Comparison of ENCODE assay signal across 15 cellular contexts in the genomic region with DNA sequence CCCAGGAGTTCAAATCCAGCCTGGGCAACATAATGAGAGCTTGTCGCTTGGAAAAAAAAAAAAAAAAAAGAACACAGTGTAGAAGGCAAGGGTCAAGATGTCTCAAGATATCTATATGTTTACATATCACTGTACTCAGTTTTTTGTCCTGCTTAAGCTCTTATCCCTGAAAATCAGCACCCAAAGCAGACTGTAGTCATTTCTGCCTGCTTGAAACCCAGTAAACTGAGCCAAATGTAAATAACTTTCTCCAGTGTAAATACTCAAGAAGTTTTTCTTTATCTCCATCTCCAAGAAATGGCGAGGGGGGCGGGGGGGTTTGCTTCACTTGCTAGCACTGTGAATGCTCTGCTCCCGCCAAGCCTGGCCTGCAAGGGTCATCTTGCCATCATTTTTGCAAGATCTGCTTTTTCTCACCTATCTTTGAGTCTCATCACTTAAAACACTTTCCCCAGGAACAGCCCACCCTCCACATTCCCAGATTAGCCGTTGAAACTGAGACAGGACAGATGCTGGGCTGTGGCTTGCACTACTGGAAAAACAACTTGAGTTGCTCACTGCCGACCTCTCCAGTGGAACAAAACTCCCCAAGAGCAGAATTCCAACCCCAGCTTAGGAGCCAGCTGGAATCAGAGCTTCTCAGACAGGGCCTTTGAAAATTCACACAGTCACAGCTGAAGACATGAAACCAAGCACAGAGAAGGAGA. TPM values are rescaled to one million over a fixed set of nuclear protein-coding genes. Genes with fewer than 3 reads are reported as not detected.
A peak's percentile ranks its signal among the peaks of the same experiment; 100 is the strongest.
DNase-seq lines count a peak whose midpoint lies in the region; ATAC-seq and TF ChIP-seq lines count a peak whose summit lies in the region.
"Had no signal": no experiment of that assay in that cellular context is flagged by ENCODE, and none has a peak within 500 bp of the region (broad histone marks: within the 10 kb centered on the region; RNA-seq: fewer than 3 reads in every experiment).

No MANE protein-coding gene starts in this region.

- H3K4me2 ChIP-seq in GM23338 = no peak overlapping the region
- H3K4me2 ChIP-seq: KMS-11 had no signal

- no peaks in the 10 kb centered on the region for H3K36me3 ChIP-seq in GM23338 (ENCODE audit: insufficient read depth)
- H3K36me3 ChIP-seq in ectodermal cell (ENCODE audit: control insufficient read depth, insufficient read depth, low read length) = no peaks in the 10 kb centered on the region
- H3K36me3 ChIP-seq in lower lobe of right lung = no peaks in the 10 kb centered on the region
- H3K36me3 ChIP-seq in sigmoid colon = no peaks in the 10 kb centered on the region
- no peaks in the 10 kb centered on the region for H3K36me3 ChIP-seq in tibial artery

- TF ChIP-seq CTCF in GM23338 (conservative IDR thresholded peaks at IDR 0.05; ENCODE audit: low read depth in 2 of 2) = no peak
- TF ChIP-seq CTCF in lower lobe of right lung (IDR thresholded peaks at IDR 0.05) = no peak
- no peak for TF ChIP-seq CTCF in sigmoid colon (IDR thresholded peaks at IDR 0.05)
- TF ChIP-seq CTCF in tibial artery (IDR thresholded peaks at IDR 0.05) = no peak

- H3K36me3 Mint-ChIP-seq in GM23338 (ENCODE audit: low read depth) = no peaks in the 10 kb centered on the region

- H3K4me1 ChIP-seq in GM23338 (ENCODE audit: insufficient read depth) = 0 out of 2 replicates have a peak, but pooled peaks cover 3% of the 10 kb centered on the region
- peaks cover 45% of the 10 kb centered on the region for H3K4me1 ChIP-seq in ectodermal cell (ENCODE audit: control insufficient read depth, insufficient read depth, low read length)
- peaks cover 9% of the 10 kb centered on the region for H3K4me1 ChIP-seq in lower lobe of right lung
- H3K4me1 ChIP-seq in sigmoid colon = peaks cover 0 to 47% (median 24%) of the 10 kb centered on the region in 4 donors
- peaks cover 0 to 25% (median 7%) of the 10 kb centered on the region in 4 donors for H3K4me1 ChIP-seq in tibial artery

- peak overlapping the region; percentile 36; the same call in 1 of the 2 replicates for H3K27ac Mint-ChIP-seq in GM23338
- H3K27ac Mint-ChIP-seq: HFFc6 had no signal

- H3K4me3 ChIP-seq in GM23338 = no peak overlapping the region
- no peak overlapping the region for H3K4me3 ChIP-seq in ectodermal cell (ENCODE audit: insufficient read depth, low read depth, low read length)
- H3K4me3 ChIP-seq in lower lobe of right lung = no peak overlapping the region
- no peak overlapping the region for H3K4me3 ChIP-seq in sigmoid colon
- no peak overlapping the region for H3K4me3 ChIP-seq in tibial artery

- TF ChIP-seq POLR2A in sigmoid colon (IDR thresholded peaks at IDR 0.05) = no peak

- H3K27me3 Mint-ChIP-seq in GM23338 (ENCODE audit: insufficient read depth, low read depth, poor library complexity) = peaks cover 6% of the 10 kb centered on the region

- peaks cover 19% of the 10 kb centered on the region for H3K4me1 Mint-ChIP-seq in GM23338

- TF ChIP-seq EP300 in sigmoid colon (IDR thresholded peaks at IDR 0.05) = no peak

- peaks cover 7% of the 10 kb centered on the region; the same call in 1 of the 2 replicates for H3K9me2 ChIP-seq in GM23338 (ENCODE audit: insufficient read depth)

- H3K27ac ChIP-seq in GM23338 (ENCODE audit: low read depth) = no peak overlapping the region
- H3K27ac ChIP-seq in ectodermal cell (ENCODE audit: insufficient read depth, low read depth, low read length, poor library complexity, severe bottlenecking) = peak overlapping the region; percentile 88
- no peak overlapping the region for H3K27ac ChIP-seq in lower lobe of right lung
- H3K27ac ChIP-seq in sigmoid colon = peak overlapping the region; percentile 25 to 71 (median 68)
- no peak overlapping the region for H3K27ac ChIP-seq in tibial artery
- H3K27ac ChIP-seq: KMS-11 had no signal

- H3K4me3 Mint-ChIP-seq in GM23338 = no peak overlapping the region
- H3K4me3 Mint-ChIP-seq: HFFc6 had no signal

- 80 to 84% methylated on average over 6 of the region's 6 CpGs for WGBS in ectodermal cell, 2 experiments
- WGBS in sigmoid colon, 2 donors = 77 to 86% methylated on average over 6 of the region's 6 CpGs

- H3K9me3 ChIP-seq in ectodermal cell (ENCODE audit: control insufficient read depth, low read length) (no peaks in the 10 kb centered on the region), lower lobe of right lung (no peaks in the 10 kb centered on the region), sigmoid colon (no peaks in the 10 kb centered on the region), tibial artery (no peaks in the 10 kb centered on the region)

- no peaks in the 10 kb centered on the region for H3F3A ChIP-seq in GM23338 (replicated peaks; ENCODE audit: low read depth)

- intact Hi-C loops in lower lobe of right lung (cut with DNase I) = no loop called here
- intact Hi-C loops in sigmoid colon (cut with DNase I) = loop anchor here (5.0 kb wide), 1 partner anchor 53 kb away; a partner anchor contains a TSS
- intact Hi-C loops in tibial artery (cut with DNase I; ENCODE audit: low total_unique reads) = no loop called here

- DNase-seq in GM23338 (ENCODE audit: low spot score) (no peak), lower lobe of right lung (no peak), sigmoid colon (peak; percentile 80), midbrain (lab: John Stamatoyannopoulos, UW) (no peak), tibial artery (no peak)
- DNase-seq: activated CD8-positive, alpha-beta memory T cell treated with anti-CD3 and anti-CD28 coated beads for 24 hours; COR-L47; GF-D8; HFFc6; NCI-H1105 had no signal

- H2AFZ ChIP-seq in GM23338 = no peak overlapping the region

- no peak for ATAC-seq in GM23338
- peak; percentile 33 to 57 for ATAC-seq in lower lobe of right lung
- no peak for ATAC-seq in GM19351 (IDR thresholded peaks at IDR 0.05; ENCODE audit: unreplicated experiment)
- ATAC-seq in HG02981 (IDR thresholded peaks at IDR 0.05; ENCODE audit: unreplicated experiment) = no peak
- ATAC-seq: SK-N-SH treated with all-trans-retinoic acid at 6 μM for 48 hours had no signal

- H3K9me3 Mint-ChIP-seq in GM23338 = no peaks in the 10 kb centered on the region
- H3K9me3 Mint-ChIP-seq: HFFc6 had no signal

- H3K27me3 ChIP-seq in GM23338 (ENCODE audit: insufficient read depth) (no peaks in the 10 kb centered on the region), ectodermal cell (ENCODE audit: control insufficient read depth, insufficient read depth, low read length, poor library complexity, severe bottlenecking) (no peaks in the 10 kb centered on the region), lower lobe of right lung (ENCODE audit: low read depth) (no peaks in the 10 kb centered on the region), sigmoid colon (no peaks in the 10 kb centered on the region), tibial artery (no peaks in the 10 kb centered on the region)

- no peaks in the 10 kb centered on the region for H3K79me2 ChIP-seq in GM23338 (replicated peaks; ENCODE audit: insufficient read depth)

- H4K20me1 ChIP-seq in GM23338 (replicated peaks; ENCODE audit: insufficient read depth) = no peaks in the 10 kb centered on the region

TF ChIP-seq in GM23338, 12 proteins besides CTCF, POLR2A, EP300 and RAD21:
- TF ChIP-seq JUNB (IDR thresholded peaks at IDR 0.05; ENCODE audit: unreplicated experiment) (no peak), ZNF331 (CRISPR knock-in tag; IDR thresholded peaks at IDR 0.05; ENCODE audit: low read depth) (no peak)

RNA-seq across cellular contexts. Expression of a gene that starts 54.6 kb away (rescaled TPM):
- 6.5 and 7.3 TPM in 2 replicates for total RNA-seq in GM23338 (2014; rRNA removed; shearing (Covaris generic))
- 2.3 TPM in 2 replicates for polyA plus RNA-seq in GM23338 (2016; fragmentation: Nextera tagmentation; extraction: Ambion mirVana)
- 12.5 TPM for polyA plus RNA-seq in ectodermal cell (2013, experiment 1 of 4)
- polyA plus RNA-seq in ectodermal cell (2013, experiment 2 of 4) = 14.3 TPM
- polyA plus RNA-seq in ectodermal cell (2013, experiment 3 of 4) = 12.3 TPM
- polyA plus RNA-seq in ectodermal cell (2013, experiment 4 of 4) = 12.6 TPM
- 5.3 TPM for total RNA-seq in lower lobe of right lung
- 10 to 100 TPM in 3 of 4 donors, 1 to 10 TPM in 1; 7.6 to 26.0 (median 19.1) TPM for total RNA-seq in sigmoid colon
- 1 to 10 TPM; 2.5 to 7.9 (median 4.8) TPM for polyA plus RNA-seq in sigmoid colon

Comparison
In these comparisons a context has a peak if more than half of its experiments do, and no peak if none do; other contexts are left out.
1. ATAC-seq: peak in lower lobe of right lung (2 of 2); none in GM23338 (single experiment), GM19351 (single experiment) and HG02981 (single experiment).
2. H3K27ac ChIP-seq: peak in ectodermal cell (single experiment) and sigmoid colon (4 of 4); none in GM23338 (single experiment), lower lobe of right lung (single experiment) and tibial artery (0 of 2).